ENCODE assay signal across 8 cellular contexts in the genomic region with DNA sequence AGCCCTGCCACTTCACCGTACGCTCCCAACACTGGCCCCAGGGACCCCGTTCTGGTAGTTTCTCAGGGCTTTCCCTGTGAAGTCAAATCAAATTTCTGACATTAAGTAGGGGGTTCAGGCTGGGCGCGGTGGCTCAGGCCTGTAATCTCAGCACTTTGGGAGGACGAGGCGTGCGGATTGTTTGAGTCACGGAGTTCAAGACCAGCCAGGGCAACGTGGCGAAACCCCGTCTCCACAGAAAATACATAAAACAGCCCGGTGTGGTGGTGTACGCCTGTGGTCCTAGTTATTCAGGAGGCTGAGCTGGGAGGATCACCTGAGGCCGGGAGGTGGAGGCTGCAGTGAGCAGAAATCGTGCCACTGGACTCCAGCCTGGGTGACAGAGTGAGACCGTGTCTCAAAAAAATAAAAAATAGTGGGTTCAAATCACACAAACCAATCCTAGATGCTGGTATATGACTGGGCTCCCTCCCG. TPM values are rescaled to one million over a fixed set of nuclear protein-coding genes. Genes with fewer than 3 reads are reported as not detected.
A peak's percentile ranks its signal among the peaks of the same experiment; 100 is the strongest.
DNase-seq lines count a peak whose midpoint lies in the region; ATAC-seq, FAIRE-seq and TF ChIP-seq lines count a peak whose summit lies in the region.

No MANE protein-coding gene starts in this region.

- H3K27ac ChIP-seq in kidney (ENCODE audit: low read depth in 2 of 2, low read length in 2 of 2): peak overlapping the region; percentile 85 to 93

- no peaks in the 10 kb centered on the region for H3K36me3 ChIP-seq in ES-I3 (ENCODE audit: insufficient read depth, low read length)
- no peaks in the 10 kb centered on the region for H3K36me3 ChIP-seq in kidney (ENCODE audit: control insufficient read depth in 1 of 2, insufficient read depth in 2 of 2, low read length in 2 of 2)

- H3K9me3 Mint-ChIP-seq in activated naive CD8-positive, alpha-beta T cell treated with anti-CD3 and anti-CD28 coated beads, Interleukin-2, amount 10 ng/mL, durations not matched to agents 7 days and 5 days: no peaks in the 10 kb centered on the region

- peak overlapping the region; percentile 97 for H3K27ac Mint-ChIP-seq in activated naive CD8-positive, alpha-beta T cell treated with anti-CD3 and anti-CD28 coated beads, Interleukin-2, amount 10 ng/mL, durations not matched to agents 7 days and 5 days

- TF ChIP-seq CTCF in NB4 (IDR thresholded peaks at IDR 0.05; ENCODE audit: low read depth, low read length): no peak
- TF ChIP-seq CTCF in kidney (IDR thresholded peaks at IDR 0.05; ENCODE audit: borderline replicate concordance, extremely low read depth, insufficient read depth): no peak

- peaks cover 16% of the 10 kb centered on the region for H3K36me3 Mint-ChIP-seq in activated naive CD8-positive, alpha-beta T cell treated with anti-CD3 and anti-CD28 coated beads, Interleukin-2, amount 10 ng/mL, durations not matched to agents 7 days and 5 days

- POLR2A ChIA-PET in activated naive CD8-positive, alpha-beta T cell treated with anti-CD3 and anti-CD28 coated beads, Interleukin-2, amount 10 ng/mL, durations not matched to agents 7 days and 5 days (lab: Charles Lee): interaction anchor here (0.7 to 2.3 kb wide), 13 partner anchors 8 to 152 kb away, joined by 3 to 28 read pairs (median 6); a partner anchor contains a TSS

- peaks cover 27% of the 10 kb centered on the region for H3K4me1 Mint-ChIP-seq in activated naive CD8-positive, alpha-beta T cell treated with anti-CD3 and anti-CD28 coated beads, Interleukin-2, amount 10 ng/mL, durations not matched to agents 7 days and 5 days

- no peak for FAIRE-seq in kidney (lab: Jason Lieb, UNC)

- intact Hi-C loops in kidney (cut with DNase I): no loop called here

- DNase-seq in NB4 (ENCODE audit: low read depth): peak; percentile 33
- DNase-seq in activated naive CD8-positive, alpha-beta T cell treated with anti-CD3 and anti-CD28 coated beads, Interleukin-2, amount 10 ng/mL, durations not matched to agents 7 days and 5 days: no peak
- no peak for DNase-seq in kidney
- DNase-seq in stimulated activated CD8-positive, alpha-beta memory T cell treated with anti-CD3 and anti-CD28 coated beads, Interleukin-12 subunit alpha, Interleukin-12 subunit beta, amount 100 ng/mL, for 1 hour (ENCODE audit: low read depth): peak; percentile 12
- DNase-seq in cerebellar nuclear complex (lab: John Stamatoyannopoulos, UW): no peak
- DNase-seq in SK-N-DZ (ENCODE audit: low spot score): no peak
- no peak for DNase-seq in GM19238 (ENCODE audit: insufficient read length, low spot score)

- H3K4me3 Mint-ChIP-seq in activated naive CD8-positive, alpha-beta T cell treated with anti-CD3 and anti-CD28 coated beads, Interleukin-2, amount 10 ng/mL, durations not matched to agents 7 days and 5 days: peak overlapping the region; percentile 96

- H3K4me3 ChIP-seq in NB4 (ENCODE audit: low read depth, low read length): peak overlapping the region; percentile 80
- H3K4me3 ChIP-seq in kidney (ENCODE audit: low read length in 2 of 2): peak overlapping the region; percentile 87 to 92

- H3K9ac ChIP-seq in ES-I3 (ENCODE audit: low read depth, low read length) (peak overlapping the region; percentile 85), kidney (ENCODE audit: low read length in 2 of 2) (peak overlapping the region; percentile 80 to 82)

- H3K27me3 Mint-ChIP-seq in activated naive CD8-positive, alpha-beta T cell treated with anti-CD3 and anti-CD28 coated beads, Interleukin-2, amount 10 ng/mL, durations not matched to agents 7 days and 5 days: no peaks in the 10 kb centered on the region

- no peak for TF ChIP-seq POLR2A in NB4 (IDR thresholded peaks at IDR 0.05; ENCODE audit: extremely low read depth, insufficient read length)

- H3K9me3 ChIP-seq in ES-I3 (ENCODE audit: control insufficient read depth, insufficient read depth, low read length) (no peaks in the 10 kb centered on the region), kidney (ENCODE audit: control insufficient read depth in 1 of 2, low read length in 2 of 2) (no peaks in the 10 kb centered on the region)

- H3K4me1 ChIP-seq in ES-I3 (ENCODE audit: insufficient read depth, low read length) (peaks cover 5% of the 10 kb centered on the region; the same call in 1 of the 2 replicates), kidney (ENCODE audit: control insufficient read depth in 1 of 2, insufficient read depth in 1 of 2, low read depth in 1 of 2, low read length in 2 of 2) (peaks cover 5 to 12% of the 10 kb centered on the region in 2 donors)

- ATAC-seq in activated naive CD8-positive, alpha-beta T cell treated with anti-CD3 and anti-CD28 coated beads, Interleukin-2, amount 10 ng/mL, durations not matched to agents 7 days and 5 days (ENCODE audit: low read depth): peak; percentile 2

RNA-seq across cellular contexts. Expression of a gene that starts 0.6 kb away (rescaled TPM):
- total RNA-seq in activated naive CD8-positive, alpha-beta T cell treated with anti-CD3 and anti-CD28 coated beads, Interleukin-2, amount 10 ng/mL, durations not matched to agents 7 days and 5 days: 100 to 1,000 TPM; 301 to 323 TPM
- total RNA-seq in kidney: 139 TPM
- 38.2 TPM for polyA plus RNA-seq in kidney (ENCODE audit: insufficient read depth, low read depth, low replicate concordance)
- polyA plus RNA-seq in SK-N-DZ (2014; cell fraction: cytosol; rRNA removed): 130 and 164 TPM in 2 replicates
- 230 and 261 TPM in 2 replicates for polyA plus RNA-seq in SK-N-DZ (2014; cell fraction: nucleus; rRNA removed)

RNA-seq across cellular contexts. Expression of a gene that starts 8.6 kb away (rescaled TPM):
- 100 to 1,000 TPM; 106 to 121 TPM for total RNA-seq in activated naive CD8-positive, alpha-beta T cell treated with anti-CD3 and anti-CD28 coated beads, Interleukin-2, amount 10 ng/mL, durations not matched to agents 7 days and 5 days
- 45.8 TPM for total RNA-seq in kidney
- polyA plus RNA-seq in kidney (ENCODE audit: insufficient read depth, low read depth, low replicate concordance): 29.1 TPM
- polyA plus RNA-seq in SK-N-DZ (2014; cell fraction: cytosol; rRNA removed): 175 and 178 TPM in 2 replicates
- 193 and 225 TPM in 2 replicates for polyA plus RNA-seq in SK-N-DZ (2014; cell fraction: nucleus; rRNA removed)

RNA-seq across cellular contexts. Expression of a gene that starts 31.5 kb away (rescaled TPM):
- 10 to 100 TPM; 24.4 to 27.4 TPM for total RNA-seq in activated naive CD8-positive, alpha-beta T cell treated with anti-CD3 and anti-CD28 coated beads, Interleukin-2, amount 10 ng/mL, durations not matched to agents 7 days and 5 days
- 36.1 TPM for total RNA-seq in kidney
- polyA plus RNA-seq in kidney (ENCODE audit: insufficient read depth, low read depth, low replicate concordance): 27.8 TPM
- polyA plus RNA-seq in SK-N-DZ (2014; cell fraction: cytosol; rRNA removed): 37.3 and 50.7 TPM in 2 replicates
- polyA plus RNA-seq in SK-N-DZ (2014; cell fraction: nucleus; rRNA removed): 34.3 and 58.0 TPM in 2 replicates

RNA-seq across cellular contexts. Expression of a gene that starts 31.8 kb away (rescaled TPM):
- 10 to 100 TPM; 84.1 to 84.8 TPM for total RNA-seq in activated naive CD8-positive, alpha-beta T cell treated with anti-CD3 and anti-CD28 coated beads, Interleukin-2, amount 10 ng/mL, durations not matched to agents 7 days and 5 days
- 39.2 TPM for total RNA-seq in kidney
- polyA plus RNA-seq in kidney (ENCODE audit: insufficient read depth, low read depth, low replicate concordance): 42.0 TPM
- 27.7 and 50.6 TPM in 2 replicates for polyA plus RNA-seq in SK-N-DZ (2014; cell fraction: cytosol; rRNA removed)
- 398 and 453 TPM in 2 replicates for polyA plus RNA-seq in SK-N-DZ (2014; cell fraction: nucleus; rRNA removed)

Comparison
In these comparisons a context has a peak if more than half of its experiments do, and no peak if none do; other contexts are left out.
1. DNase-seq: peak in NB4 (single experiment) and stimulated activated CD8-positive, alpha-beta memory T cell treated with anti-CD3 and anti-CD28 coated beads, Interleukin-12 subunit alpha, Interleukin-12 subunit beta, amount 100 ng/mL, for 1 hour (single experiment); none in activated naive CD8-positive, alpha-beta T cell treated with anti-CD3 and anti-CD28 coated beads, Interleukin-2, amount 10 ng/mL, durations not matched to agents 7 days and 5 days (single experiment), kidney (single experiment), cerebellar nuclear complex (0 of 2), SK-N-DZ (single experiment) and GM19238 (single experiment).